In genomic region chr15:78914027-78914764, GRCh38 we compare ENCODE assay signal across 9 cellular contexts. TPM values are rescaled to one million over a fixed set of nuclear protein-coding genes. Genes with fewer than 3 reads are reported as not detected.
DNase-seq lines count a peak whose midpoint lies in the region; ATAC-seq and TF ChIP-seq lines count a peak whose summit lies in the region.
"Had no signal": no experiment of that assay in that cellular context is flagged by ENCODE, and none has a peak within 500 bp of the region (broad histone marks: within the 10 kb centered on the region; RNA-seq: fewer than 3 reads in every experiment).

No MANE protein-coding gene starts in this region.

- ATAC-seq in mucosa of descending colon (peak; percentile 27), HG03175 (IDR thresholded peaks at IDR 0.05; ENCODE audit: unreplicated experiment) (no peak)

- intact Hi-C loops in mucosa of descending colon (cut with DNase I, micrococcal nuclease): loop anchor here in 1 of 2 donors (5.0 kb wide), 1 partner anchor 268 kb away; no protein-coding TSS in a partner anchor

- H3K4me3 ChIP-seq in LNCaP clone FGC (ENCODE audit: low read depth, low read length): no peak overlapping the region
- H3K4me3 ChIP-seq in epithelial cell of esophagus (ENCODE audit: low read length): no peak overlapping the region
- H3K4me3 ChIP-seq in mucosa of descending colon: no peak overlapping the region

- H3K9me3 ChIP-seq in mucosa of descending colon: no peaks in the 10 kb centered on the region

- no peaks in the 10 kb centered on the region for H3K4me1 ChIP-seq in mucosa of descending colon (ENCODE audit: low read depth)

- no peak for DNase-seq in AG09319 (ENCODE audit: extremely low read depth, low read depth)
- DNase-seq in LNCaP clone FGC (ENCODE audit: low read depth): no peak
- peak; percentile 29 for DNase-seq in epithelial cell of esophagus (ENCODE audit: low read depth)
- no peak for DNase-seq in mucosa of descending colon
- DNase-seq in NCI-H1417 (lab: John Stamatoyannopoulos, UW): no peak
- DNase-seq in stimulated activated CD4-positive, alpha-beta T cell treated with anti-CD3 and anti-CD28 coated beads, Interleukin-12 subunit alpha, Interleukin-12 subunit beta, amount 100 ng/mL, for 4 hours: no peak
- DNase-seq in GM13977 (ENCODE audit: low spot score): no peak
- DNase-seq: activated CD4-positive, alpha-beta T cell treated with anti-CD3 and anti-CD28 coated beads, Interleukin-2, amount 50 U/mL, for 1 hour had no signal

- no peaks in the 10 kb centered on the region for H3K36me3 ChIP-seq in mucosa of descending colon (ENCODE audit: low read depth)

- in situ Hi-C loops in GM13977 (cut with MboI; ENCODE audit: low pct_unique_long_range_greater_than_20kb, low sequenced_read_pairs, unreplicated experiment): loop anchor here (10.0 kb wide), 2 partner anchors 71 to 271 kb away; no protein-coding TSS in a partner anchor

- peak; percentile 47 for TF ChIP-seq CTCF in AG09319 (IDR thresholded peaks at IDR 0.05; ENCODE audit: low read depth, low read length)
- TF ChIP-seq CTCF in LNCaP clone FGC (IDR thresholded peaks at IDR 0.05; ENCODE audit: control insufficient read depth, extremely low read depth, insufficient read depth): peak; percentile 48
- TF ChIP-seq CTCF in epithelial cell of esophagus (IDR thresholded peaks at IDR 0.05; ENCODE audit: insufficient read depth, low read depth, low read length, missing control alignments): peak; percentile 51
- no peak for TF ChIP-seq CTCF in mucosa of descending colon (IDR thresholded peaks at IDR 0.05)
- no peak for TF ChIP-seq CTCF in GM13977 (IDR thresholded peaks at IDR 0.05; ENCODE audit: extremely low read depth, insufficient read depth, missing control alignments)

RNA-seq across cellular contexts. Expression of gene CTSH, which starts 30.6 kb away (rescaled TPM):
- total RNA-seq in mucosa of descending colon: 10 to 100 TPM; 29.6 to 57.4 (median 53.8) TPM

RNA-seq across cellular contexts. Expression of gene MORF4L1, which starts 41.5 kb away (rescaled TPM):
- total RNA-seq in mucosa of descending colon: 100 to 1,000 TPM; 151 to 307 (median 188) TPM

Comparison
In these comparisons a context has a peak if more than half of its experiments do, and no peak if none do; other contexts are left out.
1. CTCF ChIP-seq: peak in AG09319 (single experiment), LNCaP clone FGC (single experiment) and epithelial cell of esophagus (single experiment); none in mucosa of descending colon (single experiment) and GM13977 (single experiment).